Comparison of ENCODE assay signal across 1 cellular context in the genomic region with DNA sequence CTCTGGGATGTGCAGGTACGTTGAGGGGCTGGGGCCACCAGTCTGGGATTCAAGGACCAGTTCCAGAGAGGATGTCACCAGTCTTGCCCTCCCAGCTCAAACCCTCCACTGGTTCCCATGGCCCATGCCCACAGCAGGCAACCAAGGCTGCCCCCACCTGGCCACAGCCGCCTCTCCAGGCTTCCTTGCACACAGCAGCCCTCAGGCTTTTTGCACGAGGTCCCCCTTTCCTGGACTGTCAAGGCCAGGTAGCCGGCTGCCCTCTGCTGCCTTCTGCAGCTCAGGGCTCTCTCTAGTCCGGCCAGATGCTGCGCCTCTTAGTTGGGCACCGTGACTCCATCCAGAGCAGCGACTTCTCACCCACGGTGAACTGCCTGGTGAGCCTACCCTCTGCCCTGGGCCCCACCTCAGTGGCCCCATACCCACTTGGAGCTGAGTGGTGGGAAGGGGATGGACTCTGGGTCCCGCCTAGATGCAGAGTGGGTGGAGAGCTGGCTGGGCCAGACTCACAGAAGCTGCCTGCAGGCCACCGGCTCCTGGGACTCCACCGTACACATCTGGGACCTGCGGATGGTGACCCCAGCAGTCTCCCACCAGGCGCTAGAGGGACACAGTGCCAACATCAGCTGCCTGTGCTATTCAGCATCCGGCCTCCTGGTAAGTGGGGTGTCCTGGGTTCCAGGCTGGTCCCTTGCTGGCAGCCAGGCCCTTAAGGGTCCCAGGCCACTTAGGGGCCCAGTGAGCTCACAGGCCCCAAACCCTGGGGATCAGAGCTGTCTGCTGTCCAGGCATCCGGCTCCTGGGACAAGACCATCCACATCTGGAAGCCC.
TF ChIP-seq lines count a peak whose summit lies in the region.

No MANE protein-coding gene starts in this region.

TF ChIP-seq in HepG2, 621 proteins besides CTCF, POLR2A, EP300 and RAD21 (continued from another document and continues in another):
- TF ChIP-seq HNF4G (IDR thresholded peaks at IDR 0.05; ENCODE audit: borderline replicate concordance, low read depth, low read length) (no peak), HNF4G (CRISPR knock-in tag; IDR thresholded peaks at IDR 0.05; ENCODE audit: borderline replicate concordance, low read depth) (no peak), GLMP (CRISPR knock-in tag; IDR thresholded peaks at IDR 0.05; ENCODE audit: borderline replicate concordance) (no peak), ZNF337 (CRISPR knock-in tag; IDR thresholded peaks at IDR 0.05; ENCODE audit: borderline replicate concordance, low read depth) (no peak), ZNF180 (CRISPR knock-in tag; IDR thresholded peaks at IDR 0.05; ENCODE audit: borderline replicate concordance, low read depth) (no peak), ZNF234 (CRISPR knock-in tag; conservative IDR thresholded peaks at IDR 0.05) (no peak), ZNF776 (CRISPR knock-in tag; IDR thresholded peaks at IDR 0.05) (no peak; the same call in 1 of the 2 replicates), AGO1 (IDR thresholded peaks at IDR 0.05; ENCODE audit: low read depth, low read length, poor library complexity, severe bottlenecking) (peak; percentile 94), ZGPAT (CRISPR knock-in tag; IDR thresholded peaks at IDR 0.05) (0 out of 2 replicates have a peak, but pooled peaks have one; percentile 30), NFYC (CRISPR knock-in tag; IDR thresholded peaks at IDR 0.05) (no peak), ZNF224 (CRISPR knock-in tag; IDR thresholded peaks at IDR 0.05) (no peak), ZKSCAN8 (CRISPR knock-in tag; IDR thresholded peaks at IDR 0.05; ENCODE audit: borderline replicate concordance) (no peak), ZNF282 (IDR thresholded peaks at IDR 0.05; ENCODE audit: partially characterized antibody) (no peak), ZUFSP (CRISPR knock-in tag; IDR thresholded peaks at IDR 0.05; ENCODE audit: borderline replicate concordance) (no peak), RFX5 (IDR thresholded peaks at IDR 0.05; ENCODE audit: low read depth, low read length) (no peak), SMARCE1 (IDR thresholded peaks at IDR 0.05; ENCODE audit: borderline replicate concordance) (no peak), PAF1 (CRISPR knock-in tag; IDR thresholded peaks at IDR 0.05) (no peak), ZBTB42 (CRISPR knock-in tag; IDR thresholded peaks at IDR 0.05) (0 out of 2 replicates have a peak, but pooled peaks have one; percentile 40), THAP9 (CRISPR knock-in tag; IDR thresholded peaks at IDR 0.05; ENCODE audit: borderline replicate concordance) (no peak), SAP130 (CRISPR knock-in tag; IDR thresholded peaks at IDR 0.05; ENCODE audit: low read depth) (peak; percentile 66), ZNF431 (CRISPR knock-in tag; IDR thresholded peaks at IDR 0.05; ENCODE audit: borderline replicate concordance, low read depth) (no peak), CHD2 (IDR thresholded peaks at IDR 0.05; ENCODE audit: low read depth, low read length) (no peak; the same call in 1 of the 2 replicates), NR2F2 (IDR thresholded peaks at IDR 0.05; ENCODE audit: borderline replicate concordance, low read depth) (no peak), SYNCRIP (IDR thresholded peaks at IDR 0.05; ENCODE audit: insufficient read depth, low read depth, low read length) (no peak), MTA3 (CRISPR knock-in tag; IDR thresholded peaks at IDR 0.05) (no peak), NFRKB (IDR thresholded peaks at IDR 0.05) (no peak), ZNF530 (CRISPR knock-in tag; IDR thresholded peaks at IDR 0.05; ENCODE audit: low read depth) (no peak), ATF1 (CRISPR knock-in tag; IDR thresholded peaks at IDR 0.05) (no peak), ZNF124 (CRISPR knock-in tag; IDR thresholded peaks at IDR 0.05) (0 out of 2 replicates have a peak, but pooled peaks have one; percentile 18), ZNF724P (CRISPR knock-in tag; IDR thresholded peaks at IDR 0.05; ENCODE audit: borderline replicate concordance) (no peak), THYN1 (CRISPR knock-in tag; IDR thresholded peaks at IDR 0.05; ENCODE audit: borderline replicate concordance, low read depth) (no peak), KMT2B (CRISPR knock-in tag; IDR thresholded peaks at IDR 0.05) (no peak), DPF2 (CRISPR knock-in tag; IDR thresholded peaks at IDR 0.05; ENCODE audit: borderline replicate concordance, low read depth) (no peak), MYPOP (CRISPR knock-in tag; IDR thresholded peaks at IDR 0.05) (no peak), ATF2 (CRISPR knock-in tag; IDR thresholded peaks at IDR 0.05) (peak; percentile 15; the same call in 1 of the 2 replicates), RBM39 (IDR thresholded peaks at IDR 0.05; ENCODE audit: low read depth, low read length, poor library complexity, severe bottlenecking) (peak; percentile 25), ZBTB1 (CRISPR knock-in tag; IDR thresholded peaks at IDR 0.05; ENCODE audit: borderline replicate concordance) (no peak), ZSCAN31 (CRISPR knock-in tag; IDR thresholded peaks at IDR 0.05; ENCODE audit: low read depth) (no peak), ZIK1 (CRISPR knock-in tag; IDR thresholded peaks at IDR 0.05; ENCODE audit: borderline replicate concordance, low read depth) (no peak), KLF9 (CRISPR knock-in tag; IDR thresholded peaks at IDR 0.05; ENCODE audit: low read depth) (no peak), HNRNPK (IDR thresholded peaks at IDR 0.05; ENCODE audit: low read depth, low read length, poor library complexity, severe bottlenecking) (no peak), ZNF546 (CRISPR knock-in tag; conservative IDR thresholded peaks at IDR 0.05) (no peak), HOXD1 (CRISPR knock-in tag; IDR thresholded peaks at IDR 0.05) (no peak), ATF7-NPFF (CRISPR knock-in tag; IDR thresholded peaks at IDR 0.05; ENCODE audit: low read depth) (no peak)
- TF ChIP-seq, protein P1, sequence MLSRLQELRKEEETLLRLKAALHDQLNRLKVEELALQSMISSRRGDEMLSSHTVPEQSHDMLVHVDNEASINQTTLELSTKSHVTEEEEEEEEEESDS (CRISPR knock-in tag; IDR thresholded peaks at IDR 0.05; ENCODE audit: borderline replicate concordance), result no peak
- TF ChIP-seq, protein P2, sequence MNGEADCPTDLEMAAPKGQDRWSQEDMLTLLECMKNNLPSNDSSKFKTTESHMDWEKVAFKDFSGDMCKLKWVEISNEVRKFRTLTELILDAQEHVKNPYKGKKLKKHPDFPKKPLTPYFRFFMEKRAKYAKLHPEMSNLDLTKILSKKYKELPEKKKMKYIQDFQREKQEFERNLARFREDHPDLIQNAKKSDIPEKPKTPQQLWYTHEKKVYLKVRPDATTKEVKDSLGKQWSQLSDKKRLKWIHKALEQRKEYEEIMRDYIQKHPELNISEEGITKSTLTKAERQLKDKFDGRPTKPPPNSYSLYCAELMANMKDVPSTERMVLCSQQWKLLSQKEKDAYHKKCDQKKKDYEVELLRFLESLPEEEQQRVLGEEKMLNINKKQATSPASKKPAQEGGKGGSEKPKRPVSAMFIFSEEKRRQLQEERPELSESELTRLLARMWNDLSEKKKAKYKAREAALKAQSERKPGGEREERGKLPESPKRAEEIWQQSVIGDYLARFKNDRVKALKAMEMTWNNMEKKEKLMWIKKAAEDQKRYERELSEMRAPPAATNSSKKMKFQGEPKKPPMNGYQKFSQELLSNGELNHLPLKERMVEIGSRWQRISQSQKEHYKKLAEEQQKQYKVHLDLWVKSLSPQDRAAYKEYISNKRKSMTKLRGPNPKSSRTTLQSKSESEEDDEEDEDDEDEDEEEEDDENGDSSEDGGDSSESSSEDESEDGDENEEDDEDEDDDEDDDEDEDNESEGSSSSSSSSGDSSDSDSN (CRISPR knock-in tag; IDR thresholded peaks at IDR 0.05), result peak; percentile 39; the same call in 1 of the 2 replicates
